In genomic region chr19:32576790-32577189, GRCh38 we compare ENCODE assay signal across 11 cellular contexts.
"Had no signal": no experiment of that assay in that cellular context is flagged by ENCODE, and none has a peak within 500 bp of the region (broad histone marks: within the 10 kb centered on the region; RNA-seq: fewer than 3 reads in every experiment).

No MANE protein-coding gene starts in this region.

- ATAC-seq: GM23338, HCT116 had no signal

- H3K27ac ChIP-seq: GM23248 had no signal

- H3K4me3 ChIP-seq: GM23248, GM23338, HAP-1 had no signal

- H3K4me2 ChIP-seq: GM23338 had no signal

- H3K4me1 ChIP-seq: HAP-1 had no signal

- DNase-seq: GM23248, GOT3, H7, H9, HCEC 1CT, HFFc6 had no signal

- H3K9me3 ChIP-seq: HAP-1 had no signal

- H3K9ac ChIP-seq: GM23248 had no signal

- H2AFZ ChIP-seq: GM23248, GM23338 had no signal

- FAIRE-seq: H1, H54 had no signal
